ENCODE assay signal across 8 cellular contexts in genomic region chr5:178231736-178232123, GRCh38. TPM values are rescaled to one million over a fixed set of nuclear protein-coding genes. Genes with fewer than 3 reads are reported as not detected.
DNase-seq lines count a peak whose midpoint lies in the region; ATAC-seq, FAIRE-seq and TF ChIP-seq lines count a peak whose summit lies in the region.

No MANE protein-coding gene starts in this region.

- H3K4me1 ChIP-seq in K562 (replicated peaks in 1 of 2; ENCODE audit: control insufficient read depth in 2 of 2, insufficient read depth in 2 of 2, low read length in 2 of 2) = peaks cover 26 to 39% of the 10 kb centered on the region in 2 experiments; a peak in 4 of 5 replicates
- peaks cover 0 to 13% of the 10 kb centered on the region in 2 donors for H3K4me1 ChIP-seq in lung (ENCODE audit: control insufficient read depth in 2 of 2, insufficient read depth in 2 of 2, low read length in 2 of 2)
- peaks cover 0 to 14% of the 10 kb centered on the region in 2 donors for H3K4me1 ChIP-seq in uterus

- peaks cover 46% of the 10 kb centered on the region for H3K36me3 ChIP-seq in K562 (ENCODE audit: control insufficient read depth, insufficient read depth, low read length)
- H3K36me3 ChIP-seq in lung (ENCODE audit: control insufficient read depth in 2 of 2, insufficient read depth in 2 of 2, low read length in 2 of 2) = peaks cover 8 to 23% of the 10 kb centered on the region in 2 donors
- no peaks in the 10 kb centered on the region for H3K36me3 ChIP-seq in uterus

- H3K9ac ChIP-seq in K562 (ENCODE audit: insufficient read depth in 1 of 2, low read depth in 2 of 2, low read length in 2 of 2) = peak overlapping the region; percentile 87 to 98

- peak; percentile 51 for FAIRE-seq in K562 (lab: Jason Lieb, UNC)

- 0% methylated on average over 16 of the region's 16 CpGs for WGBS in K562 (ENCODE audit: insufficient coverage, low coverage, missing lambda C conversion rate)
- 14 to 24% methylated on average over 15 to 16 of the region's 16 CpGs for WGBS in lung, 2 donors

- H3K27me3 Mint-ChIP-seq in CD14-positive monocyte (ENCODE audit: low read depth in 3 of 3) = no peaks in the 10 kb centered on the region

- H3K27ac ChIP-seq in K562 (ENCODE audit: extremely low read depth, low read depth, low read length) (peak overlapping the region; percentile 87), lung (ENCODE audit: low read depth in 1 of 2, low read length in 1 of 2) (peak overlapping the region; percentile 98), uterus (peak overlapping the region; percentile 95 to 97)

- peak overlapping the region; percentile 80 to 91 (median 87) for H3K27ac Mint-ChIP-seq in CD14-positive monocyte

- no peaks in the 10 kb centered on the region for H3K9me1 ChIP-seq in K562 (ENCODE audit: control insufficient read depth, insufficient read depth, low read length)

- H3K4me3 Mint-ChIP-seq in CD14-positive monocyte = peak overlapping the region; percentile 85 to 91

- in situ Hi-C loops in K562 (cut with MboI) = no loop called here

- peaks cover 35% of the 10 kb centered on the region for H3K79me2 ChIP-seq in K562 (ENCODE audit: control insufficient read depth, insufficient read depth, low read length)

- TF ChIP-seq RAD21 in K562 (CRISPR knock-in tag; conservative IDR thresholded peaks at IDR 0.05 in 1 of 2, IDR thresholded peaks at IDR 0.05 in 1 of 2) = no peak

- no peak for TF ChIP-seq CTCF in CD14-positive monocyte (IDR thresholded peaks at IDR 0.05)
- no peak for TF ChIP-seq CTCF in K562 (IDR thresholded peaks at IDR 0.05 in 2 of 3, conservative IDR thresholded peaks at IDR 0.05 in 1 of 3; ENCODE audit: insufficient read depth in 2 of 3, low read depth in 1 of 3, low read length in 3 of 3)
- no peak for TF ChIP-seq CTCF in lung (IDR thresholded peaks at IDR 0.05; ENCODE audit: control extremely low read depth, extremely low read depth)
- TF ChIP-seq CTCF in uterus (IDR thresholded peaks at IDR 0.05) = no peak

- peaks cover 44 to 47% of the 10 kb centered on the region in 2 donors for H3K36me3 Mint-ChIP-seq in CD14-positive monocyte

- DNase-seq in CD14-positive monocyte (ENCODE audit: low spot score) (no peak), K562 (ENCODE audit: extremely low read depth in 1 of 4, low spot score in 3 of 4) (no peak), lung (ENCODE audit: low spot score) (no peak), uterus (peak in 1 of 2 donors; percentile 36), DMS79 (lab: John Stamatoyannopoulos, UW) (no peak), islet precursor cell (no peak), COR-L47 (lab: John Stamatoyannopoulos, UW) (no peak)

- H3K4me3 ChIP-seq in K562 (peak overlapping the region; percentile 93), lung (peak overlapping the region; percentile 88), uterus (peak overlapping the region; percentile 66 to 73)

- BruUV-seq in K562 (replicated peaks; lab: Mats Ljungman, UMichigan) = no TSS peak

- H3K27me3 ChIP-seq in K562 (ENCODE audit: control insufficient read depth in 2 of 2, insufficient read depth in 2 of 2, low read length in 2 of 2) (no peaks in the 10 kb centered on the region), lung (ENCODE audit: control insufficient read depth, insufficient read depth) (no peaks in the 10 kb centered on the region), uterus (no peaks in the 10 kb centered on the region)

- TF ChIP-seq POLR2A in K562 (conservative IDR thresholded peaks at IDR 0.05) (no peak), uterus (IDR thresholded peaks at IDR 0.05) (no peak)

- peak overlapping the region; percentile 98 for H3K4me2 ChIP-seq in K562 (ENCODE audit: insufficient read depth, low read length)

- ATAC-seq in HG03354 (IDR thresholded peaks at IDR 0.05; ENCODE audit: poor library complexity, severe bottlenecking, unreplicated experiment) (peak; percentile 7), K562 (peak; percentile 4), lung (ENCODE audit: insufficient read depth, low FRiP score) (no peak)

- H3K4me1 Mint-ChIP-seq in CD14-positive monocyte = peaks cover 55% of the 10 kb centered on the region

- TF ChIP-seq EP300 in K562 (IDR thresholded peaks at IDR 0.05; ENCODE audit: low read length) = no peak

- CTCF ChIA-PET in K562 (lab: Yijun Ruan, JAX; ENCODE audit: low intra/inter-chr PET ratio) = no interaction called here

- H2AFZ ChIP-seq in K562 (ENCODE audit: low read depth, low read length) = peak overlapping the region; percentile 97

- no peaks in the 10 kb centered on the region for H3K9me3 ChIP-seq in K562 (replicated peaks; ENCODE audit: control insufficient read depth, insufficient read depth, low read depth, low read length)
- no peaks in the 10 kb centered on the region for H3K9me3 ChIP-seq in lung (ENCODE audit: control insufficient read depth in 2 of 2, insufficient read depth in 1 of 2, low read length in 1 of 2)
- H3K9me3 ChIP-seq in uterus = no peaks in the 10 kb centered on the region

- H4K20me1 ChIP-seq in K562 (replicated peaks; ENCODE audit: control insufficient read depth, insufficient read depth, low read length) = no peaks in the 10 kb centered on the region

- intact Hi-C loops in CD14-positive monocyte (cut with micrococcal nuclease) (no loop called here), K562 (cut with micrococcal nuclease) (no loop called here), uterus (cut with DNase I; ENCODE audit: low total_unique reads) (no loop called here)

- H3K9me3 Mint-ChIP-seq in CD14-positive monocyte = peaks cover 0 to 2% (median 0%) of the 10 kb centered on the region in 7 donors

- POLR2A ChIA-PET in K562 (lab: Yijun Ruan, JAX) = interaction anchor here (0.6 to 13.2 kb wide), 7 partner anchors 8 to 429 kb away, joined by 3 to 162 read pairs (median 5); partner anchors contain the start of gene HNRNPAB

RNA-seq across cellular contexts. Expression of gene PHYKPL, which starts 0.9 kb away (rescaled TPM):
- polyA plus RNA-seq in CD14-positive monocyte (10 to 100 TPM; 39.2 to 43.0 TPM), K562 (2011; rRNA removed) (25.6 and 40.7 TPM in 2 replicates), K562 (2014; fragmentation: Illumina TruSeq; extraction: Trizol) (19.6 and 20.1 TPM in 2 replicates), K562 (2014; fragmentation: Nextera tagmentation; extraction: Ambion mirVana) (1 to 10 TPM; 4.7 to 6.5 TPM), K562 (2014; rRNA removed) (31.9 and 32.0 TPM in 2 replicates), lung (10 to 100 TPM; 49.7 to 52.0 TPM)
- 203 and 378 TPM in 2 replicates for total RNA-seq in K562 (2011; cell fraction: chromatin; rRNA removed; ENCODE audit: low replicate concordance)
- 205 and 217 TPM in 2 replicates for total RNA-seq in K562 (2011; cell fraction: nucleolus; rRNA removed)
- total RNA-seq in K562 (2011; cell fraction: nucleoplasm; rRNA removed) = 219 and 287 TPM in 2 replicates
- total RNA-seq in K562 (2014; rRNA removed) (18.6 and 21.6 TPM in 2 replicates), K562 (2014; rRNA removed; fragmentation: Illumina TruSeq; extraction: Trizol) (13.9 and 18.4 TPM in 2 replicates), K562 (2015; rRNA removed; fragmentation: Illumina TruSeq; extraction: Trizol) (16.7 and 17.1 TPM in 2 replicates), K562 (2021) (34.0 and 34.7 TPM in 2 replicates), lung (100 to 1,000 TPM in 1 of 2 donors, 10 to 100 TPM in 1; 99.6 to 100 TPM), uterus (100 to 1,000 TPM in 2 of 4 donors, 10 to 100 TPM in 2; 41.5 to 129 (median 89.9) TPM)
- polyA plus RNA-seq in K562 (2011; cell fraction: cytosol; rRNA removed) = 18.3 and 25.8 TPM in 2 replicates
- 126 and 156 TPM in 2 replicates for polyA plus RNA-seq in K562 (2011; cell fraction: nucleus; rRNA removed)
- polyA plus RNA-seq in K562 (2012) = 19.8 and 52.3 TPM in 2 replicates
- polyA minus RNA-seq in K562 (2011; rRNA and poly(A)+ RNA removed) = 33.9 and 36.4 TPM in 2 replicates
- 9.2 and 15.5 TPM in 2 replicates for polyA minus RNA-seq in K562 (2011; cell fraction: cytosol; rRNA and poly(A)+ RNA removed)
- polyA minus RNA-seq in K562 (2011; cell fraction: nucleus; rRNA and poly(A)+ RNA removed) = 71.5 and 72.2 TPM in 2 replicates

RNA-seq across cellular contexts. Expression of gene HNRNPAB, which starts 27.4 kb away (rescaled TPM):
- polyA plus RNA-seq in CD14-positive monocyte (10 to 100 TPM; 54.2 to 59.4 TPM), K562 (2011; rRNA removed) (160 and 253 TPM in 2 replicates), K562 (2014; fragmentation: Illumina TruSeq; extraction: Trizol) (284 and 307 TPM in 2 replicates), K562 (2014; fragmentation: Nextera tagmentation; extraction: Ambion mirVana) (10 to 100 TPM; 34.6 to 44.7 TPM), K562 (2014; rRNA removed) (404 and 425 TPM in 2 replicates), lung (100 to 1,000 TPM; 121 to 168 TPM)
- total RNA-seq in K562 (2011; cell fraction: chromatin; rRNA removed; ENCODE audit: low replicate concordance) = 107 and 112 TPM in 2 replicates
- total RNA-seq in K562 (2011; cell fraction: nucleolus; rRNA removed) = 50.4 and 55.9 TPM in 2 replicates
- 93.1 and 119 TPM in 2 replicates for total RNA-seq in K562 (2011; cell fraction: nucleoplasm; rRNA removed)
- total RNA-seq in K562 (2014; rRNA removed) (236 and 251 TPM in 2 replicates), K562 (2014; rRNA removed; fragmentation: Illumina TruSeq; extraction: Trizol) (193 and 210 TPM in 2 replicates), K562 (2015; rRNA removed; fragmentation: Illumina TruSeq; extraction: Trizol) (213 and 223 TPM in 2 replicates), K562 (2021) (299 and 351 TPM in 2 replicates), lung (100 to 1,000 TPM in 1 of 2 donors, 10 to 100 TPM in 1; 35.9 to 140 TPM), uterus (100 to 1,000 TPM in 1 of 4 donors, 10 to 100 TPM in 3; 45.1 to 112 (median 73.4) TPM)
- polyA plus RNA-seq in K562 (2011; cell fraction: cytosol; rRNA removed) = 229 and 236 TPM in 2 replicates
- 131 TPM in 2 replicates for polyA plus RNA-seq in K562 (2011; cell fraction: nucleus; rRNA removed)
- polyA plus RNA-seq in K562 (2012) = 175 and 305 TPM in 2 replicates
- polyA minus RNA-seq in K562 (2011; rRNA and poly(A)+ RNA removed) = 75.6 and 103 TPM in 2 replicates
- polyA minus RNA-seq in K562 (2011; cell fraction: cytosol; rRNA and poly(A)+ RNA removed) = 69.1 and 82.2 TPM in 2 replicates
- polyA minus RNA-seq in K562 (2011; cell fraction: nucleus; rRNA and poly(A)+ RNA removed) = 31.9 and 48.4 TPM in 2 replicates

RNA-seq across cellular contexts. Expression of gene GMCL2, which starts 44.6 kb away (rescaled TPM):
- polyA plus RNA-seq in CD14-positive monocyte (not detected), K562 (2011; rRNA removed) (0.03 TPM in 1 of 2 replicates, not detected in the other), K562 (2014; fragmentation: Illumina TruSeq; extraction: Trizol) (not detected in 2 replicates), K562 (2014; fragmentation: Nextera tagmentation; extraction: Ambion mirVana) (not detected), K562 (2014; rRNA removed) (not detected in 2 replicates), lung (not detected)
- 0.14 TPM in 1 of 2 replicates, not detected in the other for total RNA-seq in K562 (2011; cell fraction: chromatin; rRNA removed; ENCODE audit: low replicate concordance)
- total RNA-seq in K562 (2011; cell fraction: nucleolus; rRNA removed) = not detected in 2 replicates
- not detected in 2 replicates for total RNA-seq in K562 (2011; cell fraction: nucleoplasm; rRNA removed)
- total RNA-seq in K562 (2014; rRNA removed) (not detected in 2 replicates), K562 (2014; rRNA removed; fragmentation: Illumina TruSeq; extraction: Trizol) (0.04 TPM in 1 of 2 replicates, not detected in the other), K562 (2015; rRNA removed; fragmentation: Illumina TruSeq; extraction: Trizol) (not detected in 2 replicates), K562 (2021) (not detected in 2 replicates), lung (not detected), uterus (not detected)
- not detected in 2 replicates for polyA plus RNA-seq in K562 (2011; cell fraction: cytosol; rRNA removed)
- not detected in 2 replicates for polyA plus RNA-seq in K562 (2011; cell fraction: nucleus; rRNA removed)
- not detected in 2 replicates for polyA plus RNA-seq in K562 (2012)
- polyA minus RNA-seq in K562 (2011; rRNA and poly(A)+ RNA removed) = 0.06 TPM in 1 of 2 replicates, not detected in the other
- not detected in 2 replicates for polyA minus RNA-seq in K562 (2011; cell fraction: cytosol; rRNA and poly(A)+ RNA removed)
- not detected in 2 replicates for polyA minus RNA-seq in K562 (2011; cell fraction: nucleus; rRNA and poly(A)+ RNA removed)
